In genomic region chr4:80228460-80228859, GRCh38 we compare ENCODE assay signal across 14 cellular contexts. TPM values are rescaled to one million over a fixed set of nuclear protein-coding genes. Genes with fewer than 3 reads are reported as not detected.
"Had no signal": no experiment of that assay in that cellular context is flagged by ENCODE, and none has a peak within 500 bp of the region (broad histone marks: within the 10 kb centered on the region; RNA-seq: fewer than 3 reads in every experiment).

No MANE protein-coding gene starts in this region.

- H3K27ac ChIP-seq: neural progenitor cell, right atrium auricular region, skin epidermis, uterus had no signal

- H3K36me3 ChIP-seq: neural progenitor cell, right atrium auricular region, uterus had no signal

- H3K36me3 Mint-ChIP-seq: activated naive CD8-positive, alpha-beta T cell; neural progenitor cell had no signal

- H3K9me3 ChIP-seq: right atrium auricular region, uterus had no signal

- H3K4me1 ChIP-seq: neural progenitor cell, right atrium auricular region, uterus had no signal

- H3K27ac Mint-ChIP-seq: activated naive CD8-positive, alpha-beta T cell; endodermal cell; neural progenitor cell had no signal

- DNase-seq: activated CD4-positive, alpha-beta T cell treated with anti-CD3 and anti-CD28 coated beads, Interleukin-2, amount 50 U/mL, for 4 hours; activated gamma-delta T cell; activated T-cell treated with anti-CD3 and anti-CD28 coated beads, Interleukin-2, amount 50 U/mL, for 48 hours; endodermal cell; erythroblast; hippocampal formation; kidney glomerular epithelial cell; uterus had no signal

- FAIRE-seq: TTC549 had no signal

- H3K4me2 ChIP-seq: neural progenitor cell had no signal

- H3K4me3 ChIP-seq: neural progenitor cell, right atrium auricular region, skin epidermis, uterus had no signal

- H3K9me3 Mint-ChIP-seq: endodermal cell, neural progenitor cell had no signal

- H2AFZ ChIP-seq: neural progenitor cell had no signal

- H3K9ac ChIP-seq: neural progenitor cell had no signal

- H3K4me1 Mint-ChIP-seq: endodermal cell, neural progenitor cell had no signal

- H3K27me3 ChIP-seq: right atrium auricular region, uterus had no signal

- H3K4me3 Mint-ChIP-seq: activated naive CD8-positive, alpha-beta T cell; endodermal cell; neural progenitor cell had no signal

RNA-seq across cellular contexts. Expression of gene PRDM8, which starts 31.2 kb away (rescaled TPM):
- total RNA-seq: endodermal cell had no signal

RNA-seq across cellular contexts. Expression of gene FGF5, which starts 38.0 kb away (rescaled TPM):
- total RNA-seq: posterior vena cava had no signal
